In the genomic region with DNA sequence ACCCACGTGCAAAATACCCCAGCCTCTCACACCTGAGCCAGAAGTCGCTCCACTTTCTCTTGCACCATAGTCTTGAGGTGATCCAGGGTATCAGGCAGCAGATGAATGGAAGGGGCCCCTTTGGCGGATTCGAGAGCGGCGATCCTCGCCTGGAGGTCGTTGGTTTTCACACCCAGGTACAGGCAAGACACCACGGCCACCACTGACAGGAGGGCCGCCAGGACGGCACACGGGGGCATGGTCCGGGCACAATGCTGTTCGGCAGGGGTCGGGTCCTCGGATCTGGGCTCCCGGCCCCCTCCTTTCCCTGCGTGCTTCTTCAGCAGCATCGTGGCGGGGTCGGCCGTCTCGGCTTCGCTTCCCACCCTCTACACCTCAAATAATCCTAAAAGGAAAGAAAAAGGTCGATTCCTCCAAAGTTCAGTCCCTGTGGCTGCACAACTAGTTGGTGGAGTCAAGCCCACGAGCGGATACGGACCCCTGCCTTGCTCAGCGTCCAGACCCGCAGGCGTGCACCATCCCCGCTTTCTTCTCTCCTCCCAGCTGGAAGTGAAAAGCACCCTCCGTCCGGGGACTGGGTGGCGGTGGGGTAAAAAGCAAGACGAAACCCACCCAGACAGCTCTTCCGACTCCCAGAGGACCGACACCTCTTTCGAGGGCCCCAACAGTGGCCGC, we compare ENCODE assay signal across 9 cellular contexts.
DNase-seq lines count a peak whose midpoint lies in the region; ATAC-seq lines count a peak whose summit lies in the region.
"Had no signal": no experiment of that assay in that cellular context is flagged by ENCODE, and none has a peak within 500 bp of the region (broad histone marks: within the 10 kb centered on the region; RNA-seq: fewer than 3 reads in every experiment).

No MANE protein-coding gene starts in this region.

- H3K9ac ChIP-seq in duodenal mucosa (ENCODE audit: low read depth in 1 of 2, low read length in 2 of 2) (no peak overlapping the region), mucosa of rectum (ENCODE audit: low read depth in 1 of 2, low read length in 2 of 2) (no peak overlapping the region)

- H3K36me3 ChIP-seq in duodenal mucosa (ENCODE audit: control insufficient read depth in 1 of 2, insufficient read depth in 2 of 2, low read length in 2 of 2), result no peaks in the 10 kb centered on the region
- H3K36me3 ChIP-seq in mucosa of rectum (ENCODE audit: control insufficient read depth in 2 of 2, insufficient read depth in 2 of 2, low read length in 2 of 2), result no peaks in the 10 kb centered on the region

- H3K4me3 ChIP-seq in duodenal mucosa (ENCODE audit: low read depth in 1 of 2, low read length in 2 of 2) (peak overlapping the region; percentile 49 to 69), mucosa of rectum (ENCODE audit: low read length in 2 of 2) (peak overlapping the region; percentile 45 to 64)

- peak; percentile 2 for DNase-seq in stimulated activated CD4-positive, alpha-beta T cell treated with anti-CD3 and anti-CD28 coated beads, Interleukin-4, amount 100 ng/mL, for 1 hour
- no peak for DNase-seq in stimulated activated CD4-positive, alpha-beta T cell treated with anti-CD3 and anti-CD28 coated beads, Interleukin-1b, Interleukin-23, amount 100 ng/mL, for 48 hours
- DNase-seq in NCI-H774 (lab: John Stamatoyannopoulos, UW), result no peak

- H3K27ac ChIP-seq in duodenal mucosa (ENCODE audit: low read depth, low read length) (no peak overlapping the region), mucosa of rectum (ENCODE audit: low read depth in 2 of 2, low read length in 2 of 2) (no peak overlapping the region)

- ATAC-seq in HG02678 (IDR thresholded peaks at IDR 0.05; ENCODE audit: unreplicated experiment) (no peak), HG02870 (IDR thresholded peaks at IDR 0.05; ENCODE audit: unreplicated experiment) (no peak), GM19452 (IDR thresholded peaks at IDR 0.05; ENCODE audit: unreplicated experiment) (no peak)
- ATAC-seq: Panc1 had no signal

- peaks cover 33 to 53% of the 10 kb centered on the region in 2 donors for H3K27me3 ChIP-seq in duodenal mucosa (ENCODE audit: control insufficient read depth in 1 of 2, insufficient read depth in 2 of 2, low read length in 2 of 2)
- peaks cover 31 to 53% of the 10 kb centered on the region in 2 donors for H3K27me3 ChIP-seq in mucosa of rectum (ENCODE audit: control insufficient read depth in 2 of 2, insufficient read depth in 2 of 2, low read length in 2 of 2)

- no peaks in the 10 kb centered on the region for H3K9me3 ChIP-seq in duodenal mucosa (ENCODE audit: control insufficient read depth in 1 of 2, low read length in 2 of 2)
- H3K9me3 ChIP-seq in mucosa of rectum (ENCODE audit: control insufficient read depth in 2 of 2, low read length in 2 of 2), result no peaks in the 10 kb centered on the region

- H3K4me1 ChIP-seq in duodenal mucosa (ENCODE audit: control insufficient read depth in 1 of 2, insufficient read depth in 2 of 2, low read length in 2 of 2), result peaks cover 0 to 15% of the 10 kb centered on the region in 2 donors
- peaks cover 3 to 10% of the 10 kb centered on the region in 2 donors for H3K4me1 ChIP-seq in mucosa of rectum (ENCODE audit: control insufficient read depth in 2 of 2, insufficient read depth in 2 of 2, low read length in 2 of 2)
